Comparison of ENCODE assay signal across 14 cellular contexts in genomic region chrX:107699611-107700010, GRCh38.
A peak's percentile ranks its signal among the peaks of the same experiment; 100 is the strongest.
DNase-seq lines count a peak whose midpoint lies in the region; TF ChIP-seq lines count a peak whose summit lies in the region.
"Had no signal": no experiment of that assay in that cellular context is flagged by ENCODE, and none has a peak within 500 bp of the region (broad histone marks: within the 10 kb centered on the region; RNA-seq: fewer than 3 reads in every experiment).

No MANE protein-coding gene starts in this region.

- peaks cover 0 to 4% of the 10 kb centered on the region in 2 donors for H3K4me1 ChIP-seq in right atrium auricular region
- H3K4me1 ChIP-seq in vagina = peaks cover 32% of the 10 kb centered on the region

- peak; percentile 43 for DNase-seq in cardiac septum (ENCODE audit: low spot score)
- no peak for DNase-seq in right atrium auricular region (ENCODE audit: low spot score)
- no peak for DNase-seq in caudate nucleus (lab: John Stamatoyannopoulos, UW)
- no peak for DNase-seq in nephron progenitor cell
- no peak for DNase-seq in vagina (ENCODE audit: extremely low spot score in 2 of 2)
- DNase-seq in occipital lobe (lab: John Stamatoyannopoulos, UW) = no peak
- no peak for DNase-seq in NCI-H526 treated with DMSO at 0.1 percent for 48 hours (lab: John Stamatoyannopoulos, UW)
- DNase-seq in immature natural killer cell = no peak
- DNase-seq: ACHN; mesendoderm; NCI-H2029; NCI-H526; stimulated activated naive CD4-positive, alpha-beta T cell treated with Interleukin-2 at 50 U/mL for 16 hours; SW 1271 had no signal

- H3K9me3 Mint-ChIP-seq in nephron progenitor cell (peaks cover 52% of the 10 kb centered on the region), immature natural killer cell (no peaks in the 10 kb centered on the region)

- no peaks in the 10 kb centered on the region for H3K36me3 Mint-ChIP-seq in nephron progenitor cell (ENCODE audit: low read depth)
- no peaks in the 10 kb centered on the region for H3K36me3 Mint-ChIP-seq in immature natural killer cell

- H3K27me3 Mint-ChIP-seq in nephron progenitor cell (ENCODE audit: low read depth, poor library complexity) (peaks cover 2% of the 10 kb centered on the region), immature natural killer cell (ENCODE audit: low read depth in 3 of 3) (peaks cover 0 to 18% (median 2%) of the 10 kb centered on the region in 3 donors)

- peak overlapping the region in 1 of 2 donors; percentile 46 for H3K27ac ChIP-seq in right atrium auricular region
- peak overlapping the region; percentile 80 for H3K27ac ChIP-seq in caudate nucleus (ENCODE audit: low read depth, low read length)
- peak overlapping the region; percentile 67 for H3K27ac ChIP-seq in vagina

- H3K36me3 ChIP-seq in right atrium auricular region (no peaks in the 10 kb centered on the region), vagina (no peaks in the 10 kb centered on the region)

- intact Hi-C loops in cardiac septum (cut with DNase I) = no loop called here
- intact Hi-C loops in vagina (cut with DNase I) = no loop called here

- H3K4me1 Mint-ChIP-seq in nephron progenitor cell (peaks cover 38% of the 10 kb centered on the region), immature natural killer cell (no peaks in the 10 kb centered on the region)

- H3K27ac Mint-ChIP-seq in nephron progenitor cell (peak overlapping the region; percentile 30), immature natural killer cell (peak overlapping the region in 1 of 6 donors; percentile 46)

- H3K27me3 ChIP-seq in right atrium auricular region (no peaks in the 10 kb centered on the region), vagina (no peaks in the 10 kb centered on the region)

- no peaks in the 10 kb centered on the region for H3K9me3 ChIP-seq in right atrium auricular region
- no peaks in the 10 kb centered on the region for H3K9me3 ChIP-seq in vagina

- TF ChIP-seq CTCF in right atrium auricular region (IDR thresholded peaks at IDR 0.05) (no peak), nephron progenitor cell (IDR thresholded peaks at IDR 0.05) (no peak), vagina (IDR thresholded peaks at IDR 0.05) (no peak)

- H3K4me3 Mint-ChIP-seq in nephron progenitor cell = no peak overlapping the region
- no peak overlapping the region for H3K4me3 Mint-ChIP-seq in immature natural killer cell

- no peak for TF ChIP-seq POLR2A in vagina (IDR thresholded peaks at IDR 0.05)

- H3K4me3 ChIP-seq in right atrium auricular region (no peak overlapping the region), vagina (no peak overlapping the region)
